28 cellular contexts compared by ENCODE assay signal in the genomic region with DNA sequence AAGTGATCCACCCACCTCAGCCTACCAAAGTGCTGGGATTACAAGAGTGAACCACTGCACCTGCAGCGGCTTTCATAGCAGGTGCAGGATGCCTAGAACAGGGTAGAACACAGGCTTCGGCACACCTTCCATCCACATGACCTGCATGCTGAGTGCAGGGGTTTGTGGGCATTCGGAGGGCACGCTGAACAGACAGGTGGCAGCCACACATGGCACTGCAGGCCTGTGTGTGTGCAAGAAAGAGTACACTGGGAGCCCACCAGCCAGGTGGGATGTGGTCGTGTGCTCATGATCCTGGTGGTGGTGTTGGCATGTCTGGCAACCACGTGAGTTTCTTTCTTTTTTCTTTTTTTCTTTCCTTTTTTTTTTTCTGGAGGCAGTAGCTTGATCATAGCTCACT. TPM values are rescaled to one million over a fixed set of nuclear protein-coding genes. Genes with fewer than 3 reads are reported as not detected.
A peak's percentile ranks its signal among the peaks of the same experiment; 100 is the strongest.
DNase-seq lines count a peak whose midpoint lies in the region; ATAC-seq, FAIRE-seq and TF ChIP-seq lines count a peak whose summit lies in the region.
"Had no signal": no experiment of that assay in that cellular context is flagged by ENCODE, and none has a peak within 500 bp of the region (broad histone marks: within the 10 kb centered on the region; RNA-seq: fewer than 3 reads in every experiment).

No MANE protein-coding gene starts in this region.

- intact Hi-C loops in Right ventricle myocardium inferior (cut with DNase I) (no loop called here), cardiac septum (cut with DNase I) (no loop called here)

- DNase-seq in Right ventricle myocardium inferior (ENCODE audit: missing footprints) (peak; percentile 50), cardiac septum (ENCODE audit: low spot score) (no peak), RPMI8226 (peak; percentile 45), osteoblast (ENCODE audit: insufficient read length, low spot score, missing footprints) (peak; percentile 79), urothelium cell line (ENCODE audit: low spot score) (no peak), GM13977 (ENCODE audit: low spot score) (no peak), glomerular visceral epithelial cell (ENCODE audit: extremely low spot score) (no peak)
- DNase-seq: AML-193; Caco-2; Calu3; CD4-positive, alpha-beta T cell; CD8-positive, alpha-beta T cell; DMS 273 treated with DMSO at 0.1 percent for 48 hours; DMS153; DMS53; DMS79; DND-41; EL; GDM1 had no signal

- H3K4me3 ChIP-seq in osteoblast (ENCODE audit: insufficient read depth, low read length) = no peak overlapping the region
- H3K4me3 ChIP-seq: A549; BLaER1 treated with 17β-estradiol and CSF1 and Interleukin-3, amounts not matched to agents 10 nM and 100 nM; GM12878 had no signal

- no peaks in the 10 kb centered on the region for H4K20me1 ChIP-seq in osteoblast (ENCODE audit: insufficient read depth, low read length)

- H3K27ac ChIP-seq in osteoblast (ENCODE audit: low read depth, low read length) = no peak overlapping the region
- H3K27ac ChIP-seq: 22Rv1; A549; BLaER1 treated with 17β-estradiol and CSF1 and Interleukin-3, amounts not matched to agents 10 nM and 100 nM; C4-2B had no signal

- ATAC-seq in Right ventricle myocardium inferior (no peak), HG02759 (IDR thresholded peaks at IDR 0.05; ENCODE audit: unreplicated experiment) (no peak)
- ATAC-seq: A549; CD8-positive, alpha-beta T cell; GM12878 had no signal

- peaks cover 3% of the 10 kb centered on the region for H3K27me3 ChIP-seq in osteoblast (ENCODE audit: insufficient read depth, low read length)
- H3K27me3 ChIP-seq: BLaER1 treated with 17β-estradiol and CSF1 and Interleukin-3, amounts not matched to agents 10 nM and 100 nM had no signal

- in situ Hi-C loops in GM13977 (cut with MboI; ENCODE audit: low pct_unique_long_range_greater_than_20kb, low sequenced_read_pairs, unreplicated experiment) = no loop called here

- no peak overlapping the region for H2AFZ ChIP-seq in osteoblast (ENCODE audit: low read length)

- H3K9me3 ChIP-seq in osteoblast (ENCODE audit: low read depth, low read length) = no peaks in the 10 kb centered on the region
- H3K9me3 ChIP-seq: BLaER1 treated with 17β-estradiol and CSF1 and Interleukin-3, amounts not matched to agents 10 nM and 100 nM; Caco-2 had no signal

- no peaks in the 10 kb centered on the region for H3K79me2 ChIP-seq in osteoblast (ENCODE audit: insufficient read depth, low read length)

- H3K36me3 ChIP-seq in osteoblast (ENCODE audit: insufficient read depth, low read length) = no peaks in the 10 kb centered on the region

- H3K4me1 ChIP-seq in osteoblast (ENCODE audit: insufficient read depth, low read length) = no peaks in the 10 kb centered on the region
- H3K4me1 ChIP-seq: Caco-2 had no signal

- TF ChIP-seq CTCF in osteoblast (IDR thresholded peaks at IDR 0.05; ENCODE audit: extremely low read depth, low read depth, low read length) (no peak), GM13977 (IDR thresholded peaks at IDR 0.05; ENCODE audit: extremely low read depth, insufficient read depth, missing control alignments) (no peak)

- H3K4me2 ChIP-seq in osteoblast (ENCODE audit: insufficient read depth, low read length) = no peak overlapping the region
- H3K4me2 ChIP-seq: A549; BLaER1 treated with 17β-estradiol and CSF1 and Interleukin-3, amounts not matched to agents 10 nM and 100 nM had no signal

- peak; percentile 72 for FAIRE-seq in urothelium cell line (lab: Jason Lieb, UNC)
- FAIRE-seq: A549, GM12878, GM12892, GM19239 had no signal

RNA-seq across cellular contexts. Expression of gene KDELR2, which starts 28.9 kb away (rescaled TPM):
- total RNA-seq in Right ventricle myocardium inferior = 57.7 TPM
- total RNA-seq in cardiac septum = 61.2 TPM
- total RNA-seq in osteoblast = 218 and 245 TPM in 2 replicates

RNA-seq across cellular contexts. Expression of gene GRID2IP, which starts 38.4 kb away (rescaled TPM):
- not detected for total RNA-seq in Right ventricle myocardium inferior
- total RNA-seq in cardiac septum = not detected
- under 0.01 TPM in 1 of 2 replicates, not detected in the other for total RNA-seq in osteoblast
- total RNA-seq: Daoy, GM12878 had no signal

Comparison
In these comparisons a context has a peak if more than half of its experiments do, and no peak if none do; other contexts are left out.
1. DNase-seq: peak in Right ventricle myocardium inferior (single experiment), RPMI8226 (single experiment) and osteoblast (single experiment); none in cardiac septum (single experiment), urothelium cell line (single experiment), GM13977 (single experiment) and glomerular visceral epithelial cell (single experiment).